ENCODE assay signal across 15 cellular contexts in genomic region chr10:30531751-30532530, GRCh38.
DNase-seq lines count a peak whose midpoint lies in the region; ATAC-seq, FAIRE-seq and TF ChIP-seq lines count a peak whose summit lies in the region.
"Had no signal": no experiment of that assay in that cellular context is flagged by ENCODE, and none has a peak within 500 bp of the region (broad histone marks: within the 10 kb centered on the region; RNA-seq: fewer than 3 reads in every experiment).

No MANE protein-coding gene starts in this region.

- no peak for TF ChIP-seq CTCF in suprapubic skin (IDR thresholded peaks at IDR 0.05)

- no peak for DNase-seq in CD4-positive, CD25-positive, alpha-beta regulatory T cell
- DNase-seq in GM12891 (ENCODE audit: insufficient read length, low spot score) = no peak
- no peak for DNase-seq in activated CD8-positive, alpha-beta T cell treated with anti-CD3 and anti-CD28 coated beads, Interleukin-2, amount 10 ng/mL, durations not matched to agents 7 days and 5 days
- DNase-seq in naive thymus-derived CD8-positive, alpha-beta T cell = no peak
- no peak for DNase-seq in NCI-H748 (lab: John Stamatoyannopoulos, UW; ENCODE audit: unreplicated experiment)
- no peak for DNase-seq in stimulated activated CD4-positive, alpha-beta T cell treated with anti-CD3 and anti-CD28 coated beads, Interleukin-1b, Interleukin-23, amount 100 ng/mL, for 48 hours
- DNase-seq in suprapubic skin (ENCODE audit: low spot score in 2 of 2) = no peak
- DNase-seq: activated CD4-positive, alpha-beta T cell treated with anti-CD3 and anti-CD28 coated beads for 36 hours; aorta; mesenchymal stem cell; NCI-H1092 treated with DMSO at 0.1 percent for 48 hours; stimulated activated CD4-positive, alpha-beta T cell treated with anti-CD3 and anti-CD28 coated beads, Interleukin-4, amount 100 ng/mL, for 1 hour had no signal

- peaks cover 32% of the 10 kb centered on the region for H3K4me1 ChIP-seq in CD4-positive, CD25-positive, alpha-beta regulatory T cell (ENCODE audit: control insufficient read depth, insufficient read depth, low read length, poor library complexity, severe bottlenecking)
- H3K4me1 ChIP-seq in suprapubic skin = peaks cover 12% of the 10 kb centered on the region
- H3K4me1 ChIP-seq: tibial artery had no signal

- H3K4me1 Mint-ChIP-seq in CD4-positive, CD25-positive, alpha-beta regulatory T cell = peaks cover 12 to 54% (median 23%) of the 10 kb centered on the region in 4 donors
- peaks cover 81% of the 10 kb centered on the region for H3K4me1 Mint-ChIP-seq in activated CD8-positive, alpha-beta T cell treated with anti-CD3 and anti-CD28 coated beads, Interleukin-2, amount 10 ng/mL, durations not matched to agents 7 days and 5 days (ENCODE audit: low read depth)
- peaks cover 15 to 71% (median 39%) of the 10 kb centered on the region in 4 donors for H3K4me1 Mint-ChIP-seq in naive thymus-derived CD8-positive, alpha-beta T cell

- H3K9me3 ChIP-seq in CD4-positive, CD25-positive, alpha-beta regulatory T cell (ENCODE audit: control insufficient read depth in 2 of 2, low read length in 2 of 2) = no peaks in the 10 kb centered on the region
- H3K9me3 ChIP-seq in suprapubic skin = no peaks in the 10 kb centered on the region
- H3K9me3 ChIP-seq: tibial artery had no signal

- H3K27me3 Mint-ChIP-seq in CD4-positive, CD25-positive, alpha-beta regulatory T cell = peaks cover 11% of the 10 kb centered on the region
- no peaks in the 10 kb centered on the region for H3K27me3 Mint-ChIP-seq in activated CD8-positive, alpha-beta T cell treated with anti-CD3 and anti-CD28 coated beads, Interleukin-2, amount 10 ng/mL, durations not matched to agents 7 days and 5 days (ENCODE audit: low read depth)
- peaks cover 0 to 2% (median 0%) of the 10 kb centered on the region in 5 donors for H3K27me3 Mint-ChIP-seq in naive thymus-derived CD8-positive, alpha-beta T cell
- H3K27me3 Mint-ChIP-seq: activated CD4-positive, alpha-beta T cell treated with anti-CD3 and anti-CD28 coated beads for 36 hours had no signal

- no peaks in the 10 kb centered on the region for H3K9me3 Mint-ChIP-seq in CD4-positive, CD25-positive, alpha-beta regulatory T cell
- no peaks in the 10 kb centered on the region for H3K9me3 Mint-ChIP-seq in activated CD8-positive, alpha-beta T cell treated with anti-CD3 and anti-CD28 coated beads, Interleukin-2, amount 10 ng/mL, durations not matched to agents 7 days and 5 days (ENCODE audit: insufficient read depth)
- no peaks in the 10 kb centered on the region for H3K9me3 Mint-ChIP-seq in naive thymus-derived CD8-positive, alpha-beta T cell

- H3K27me3 ChIP-seq in CD4-positive, CD25-positive, alpha-beta regulatory T cell (ENCODE audit: control insufficient read depth, insufficient read depth, low read length) = no peaks in the 10 kb centered on the region
- H3K27me3 ChIP-seq in suprapubic skin = no peaks in the 10 kb centered on the region
- H3K27me3 ChIP-seq: tibial artery had no signal

- 90% methylated on average over 8 of the region's 8 CpGs for WGBS in suprapubic skin

- no peak for ATAC-seq in CD4-positive, CD25-positive, alpha-beta regulatory T cell (ENCODE audit: low read depth in 2 of 2)
- no peak for ATAC-seq in activated CD8-positive, alpha-beta T cell treated with anti-CD3 and anti-CD28 coated beads, Interleukin-2, amount 10 ng/mL, durations not matched to agents 7 days and 5 days
- ATAC-seq in naive thymus-derived CD8-positive, alpha-beta T cell = no peak
- no peak for ATAC-seq in GM18498 (IDR thresholded peaks at IDR 0.05; ENCODE audit: unreplicated experiment)
- ATAC-seq: activated CD4-positive, alpha-beta T cell treated with anti-CD3 and anti-CD28 coated beads for 36 hours had no signal

- H3K36me3 Mint-ChIP-seq in CD4-positive, CD25-positive, alpha-beta regulatory T cell = no peaks in the 10 kb centered on the region
- H3K36me3 Mint-ChIP-seq in activated CD8-positive, alpha-beta T cell treated with anti-CD3 and anti-CD28 coated beads, Interleukin-2, amount 10 ng/mL, durations not matched to agents 7 days and 5 days (ENCODE audit: low read depth) = peaks cover 11% of the 10 kb centered on the region
- no peaks in the 10 kb centered on the region for H3K36me3 Mint-ChIP-seq in naive thymus-derived CD8-positive, alpha-beta T cell

- no peak overlapping the region for H3K27ac ChIP-seq in CD4-positive, CD25-positive, alpha-beta regulatory T cell (ENCODE audit: insufficient read depth, low read length, poor library complexity, severe bottlenecking)
- no peak overlapping the region for H3K27ac ChIP-seq in suprapubic skin
- H3K27ac ChIP-seq: epithelial cell of prostate, tibial artery had no signal

- H3K36me3 ChIP-seq in CD4-positive, CD25-positive, alpha-beta regulatory T cell (ENCODE audit: control insufficient read depth, insufficient read depth, low read length) = no peaks in the 10 kb centered on the region
- H3K36me3 ChIP-seq in suprapubic skin = no peaks in the 10 kb centered on the region
- H3K36me3 ChIP-seq: tibial artery had no signal

- TF ChIP-seq POLR2A in GM12891 (IDR thresholded peaks at IDR 0.05; ENCODE audit: low read depth, low read length) (no peak), suprapubic skin (IDR thresholded peaks at IDR 0.05) (no peak)

- CTCF ChIA-PET in activated CD8-positive, alpha-beta T cell treated with anti-CD3 and anti-CD28 coated beads, Interleukin-2, amount 10 ng/mL, durations not matched to agents 7 days and 5 days (lab: Charles Lee) = interaction anchor here (1.0 to 8.0 kb wide), 13 partner anchors 10 to 172 kb away, joined by 3 to 106 read pairs (median 8); no protein-coding TSS in a partner anchor

- no peak overlapping the region for H3K4me3 ChIP-seq in CD4-positive, CD25-positive, alpha-beta regulatory T cell (ENCODE audit: low read depth, low read length)
- no peak overlapping the region for H3K4me3 ChIP-seq in suprapubic skin
- H3K4me3 ChIP-seq: tibial artery had no signal

- no peak for TF ChIP-seq EP300 in suprapubic skin (IDR thresholded peaks at IDR 0.05)

- peak overlapping the region in 3 of 4 donors; percentile 7 to 24 (median 21) for H3K4me3 Mint-ChIP-seq in CD4-positive, CD25-positive, alpha-beta regulatory T cell
- H3K4me3 Mint-ChIP-seq in activated CD8-positive, alpha-beta T cell treated with anti-CD3 and anti-CD28 coated beads, Interleukin-2, amount 10 ng/mL, durations not matched to agents 7 days and 5 days = peak overlapping the region; percentile 27
- peak overlapping the region in 2 of 10 donors; percentile 25 to 64 for H3K4me3 Mint-ChIP-seq in naive thymus-derived CD8-positive, alpha-beta T cell
- H3K4me3 Mint-ChIP-seq: activated CD4-positive, alpha-beta T cell treated with anti-CD3 and anti-CD28 coated beads for 36 hours had no signal

- POLR2A ChIA-PET in activated CD8-positive, alpha-beta T cell treated with anti-CD3 and anti-CD28 coated beads, Interleukin-2, amount 10 ng/mL, durations not matched to agents 7 days and 5 days (lab: Charles Lee) = interaction anchor here (0.8 to 1.2 kb wide), 2 partner anchors 97 to 104 kb away, joined by 3 to 4 read pairs; no protein-coding TSS in a partner anchor
- POLR2A ChIA-PET in naive thymus-derived CD8-positive, alpha-beta T cell (lab: Charles Lee) = interaction anchor here (0.5 to 3.7 kb wide), 6 partner anchors 75 to 138 kb away, joined by 3 to 10 read pairs (median 4); partner anchors contain the start of gene MAP3K8

- peak; percentile 84 for FAIRE-seq in GM12891 (lab: Jason Lieb, UNC)

- H3K27ac Mint-ChIP-seq in CD4-positive, CD25-positive, alpha-beta regulatory T cell = peak overlapping the region; percentile 13 to 85 (median 72)
- peak overlapping the region; percentile 83 for H3K27ac Mint-ChIP-seq in activated CD8-positive, alpha-beta T cell treated with anti-CD3 and anti-CD28 coated beads, Interleukin-2, amount 10 ng/mL, durations not matched to agents 7 days and 5 days
- H3K27ac Mint-ChIP-seq in naive thymus-derived CD8-positive, alpha-beta T cell = peak overlapping the region in 9 of 10 donors; percentile 35 to 93 (median 64)
- H3K27ac Mint-ChIP-seq: activated CD4-positive, alpha-beta T cell treated with anti-CD3 and anti-CD28 coated beads for 36 hours had no signal

TF ChIP-seq in GM12891, 5 proteins besides CTCF, POLR2A, EP300 and RAD21:
- TF ChIP-seq POLR2AphosphoS5 (IDR thresholded peaks at IDR 0.05; ENCODE audit: low read depth, low read length) (no peak), POU2F2 (IDR thresholded peaks at IDR 0.05; ENCODE audit: low read depth, low read length) (no peak), PAX5 (IDR thresholded peaks at IDR 0.05; ENCODE audit: insufficient read depth, low read length, severe bottlenecking) (no peak), SPI1 (IDR thresholded peaks at IDR 0.05; ENCODE audit: low read depth, low read length) (no peak), TAF1 (IDR thresholded peaks at IDR 0.05; ENCODE audit: low read depth, low read length) (no peak)
